In genomic region chr12:118082161-118082560, GRCh38 we compare ENCODE assay signal across 25 cellular contexts. TPM values are rescaled to one million over a fixed set of nuclear protein-coding genes. Genes with fewer than 3 reads are reported as not detected.
DNase-seq lines count a peak whose midpoint lies in the region; ATAC-seq, FAIRE-seq and TF ChIP-seq lines count a peak whose summit lies in the region.
"Had no signal": no experiment of that assay in that cellular context is flagged by ENCODE, and none has a peak within 500 bp of the region (broad histone marks: within the 10 kb centered on the region; RNA-seq: fewer than 3 reads in every experiment).

No MANE protein-coding gene starts in this region.

- no peak overlapping the region for H4K8ac ChIP-seq in neuronal stem cell (ENCODE audit: low read depth, low read length)

- H3K23ac ChIP-seq in neuronal stem cell (ENCODE audit: low read depth, low read length, poor library complexity), result peak overlapping the region; percentile 31

- POLR2A ChIA-PET in K562 (lab: Yijun Ruan, JAX), result interaction anchor here (1.3 to 1.4 kb wide), 2 partner anchors 8 to 12 kb away, joined by 4 to 5 read pairs; no protein-coding TSS in a partner anchor

- H2BK5ac ChIP-seq in neuronal stem cell (ENCODE audit: low read length), result no peak overlapping the region

- H3K9me1 ChIP-seq in K562 (ENCODE audit: control insufficient read depth, insufficient read depth, low read length), result no peaks in the 10 kb centered on the region

- CTCF ChIA-PET in K562 (lab: Yijun Ruan, JAX; ENCODE audit: low intra/inter-chr PET ratio), result no interaction called here

- H3K27ac ChIP-seq in K562 (ENCODE audit: extremely low read depth, low read depth, low read length) (no peak overlapping the region), neuronal stem cell (replicated peaks; ENCODE audit: low read length) (no peak overlapping the region), lower lobe of right lung (no peak overlapping the region)
- H3K27ac ChIP-seq: BLaER1 had no signal

- DNase-seq in K562 (ENCODE audit: extremely low read depth in 1 of 4, low spot score in 3 of 4) (no peak), neuronal stem cell (ENCODE audit: low spot score) (no peak), NCI-H2227 treated with DMSO at 0.1 percent for 48 hours (lab: John Stamatoyannopoulos, UW) (no peak), lower lobe of right lung (no peak)
- DNase-seq: 8988T; ACHN; BE2C; C1 segment of cervical spinal cord; CD4-positive, alpha-beta memory T cell; CD4-positive, CD25-positive, alpha-beta regulatory T cell; CD8-positive, alpha-beta memory T cell; COR-L47; DMS 273 treated with DMSO at 0.1 percent for 48 hours; DMS153; DMS53; DMS79; DND-41; EL; GDM1 had no signal

- no peaks in the 10 kb centered on the region for H4K20me1 ChIP-seq in K562 (replicated peaks; ENCODE audit: control insufficient read depth, insufficient read depth, low read length)
- H4K20me1 ChIP-seq: BLaER1 had no signal

- H3K18ac ChIP-seq in neuronal stem cell (ENCODE audit: low read length), result no peak overlapping the region

- H3K9me3 ChIP-seq in K562 (replicated peaks; ENCODE audit: control insufficient read depth, insufficient read depth, low read depth, low read length) (no peaks in the 10 kb centered on the region), neuronal stem cell (replicated peaks in 1 of 2; ENCODE audit: control insufficient read depth in 2 of 2, insufficient read depth in 1 of 2, low read depth in 1 of 2, low read length in 2 of 2) (no peaks in the 10 kb centered on the region), lower lobe of right lung (no peaks in the 10 kb centered on the region)
- H3K9me3 ChIP-seq: BE2C, BLaER1 had no signal

- no peak overlapping the region for H2BK120ac ChIP-seq in neuronal stem cell (ENCODE audit: low read depth, low read length)

- in situ Hi-C loops in K562 (cut with MboI), result no loop called here

- H3K27me3 ChIP-seq in K562 (ENCODE audit: control insufficient read depth in 2 of 2, insufficient read depth in 2 of 2, low read length in 2 of 2) (peaks cover 32 to 50% of the 10 kb centered on the region in 2 experiments), neuronal stem cell (ENCODE audit: control insufficient read depth in 3 of 3, insufficient read depth in 3 of 3, low read depth in 1 of 3, low read length in 3 of 3) (no peaks in the 10 kb centered on the region), lower lobe of right lung (ENCODE audit: low read depth) (no peaks in the 10 kb centered on the region)
- H3K27me3 ChIP-seq: BE2C, BLaER1 had no signal

- H3K4me3 ChIP-seq in K562, result no peak overlapping the region
- no peak overlapping the region for H3K4me3 ChIP-seq in neuronal stem cell (ENCODE audit: low read length in 2 of 2)
- no peak overlapping the region for H3K4me3 ChIP-seq in lower lobe of right lung
- H3K4me3 ChIP-seq: BLaER1, GM12878 had no signal

- intact Hi-C loops in K562 (cut with micrococcal nuclease), result no loop called here
- intact Hi-C loops in lower lobe of right lung (cut with DNase I), result no loop called here

- H3K4me1 ChIP-seq in K562 (replicated peaks in 1 of 2; ENCODE audit: control insufficient read depth in 2 of 2, insufficient read depth in 2 of 2, low read length in 2 of 2) (no peaks in the 10 kb centered on the region; a peak in 1 of 5 replicates), neuronal stem cell (ENCODE audit: control insufficient read depth in 2 of 2, insufficient read depth in 1 of 2, low read depth in 1 of 2, low read length in 2 of 2) (no peaks in the 10 kb centered on the region), lower lobe of right lung (no peaks in the 10 kb centered on the region)
- H3K4me1 ChIP-seq: BE2C, BLaER1 had no signal

- H3K4ac ChIP-seq in neuronal stem cell (ENCODE audit: low read length), result no peak overlapping the region

- WGBS in K562 (ENCODE audit: insufficient coverage, low coverage, missing lambda C conversion rate), result under 1% methylated on average over 9 of the region's 9 CpGs
- no CpG with 5 or more reads among the region's 9 CpGs for WGBS in neuronal stem cell (ENCODE audit: extremely low coverage in 2 of 2, insufficient read length in 2 of 2, insufficient replicate concordance in 1 of 2), 2 donors

- TF ChIP-seq EP300 in K562 (IDR thresholded peaks at IDR 0.05; ENCODE audit: low read length), result no peak

- BruUV-seq in K562 (replicated peaks; lab: Mats Ljungman, UMichigan), result no TSS peak

- no peak for TF ChIP-seq RAD21 in K562 (CRISPR knock-in tag; conservative IDR thresholded peaks at IDR 0.05 in 1 of 2, IDR thresholded peaks at IDR 0.05 in 1 of 2)

- FAIRE-seq in K562 (lab: Jason Lieb, UNC), result no peak
- FAIRE-seq: A204.1, GM12878, GM12892, GM18507 had no signal

- no peak overlapping the region for H4K91ac ChIP-seq in neuronal stem cell (ENCODE audit: low read depth, low read length, poor library complexity)

- no peak overlapping the region for H2BK15ac ChIP-seq in neuronal stem cell (ENCODE audit: low read length)

- no peak overlapping the region for H2AFZ ChIP-seq in K562 (ENCODE audit: low read depth, low read length)
- no peak overlapping the region for H2AFZ ChIP-seq in neuronal stem cell (ENCODE audit: low read length)

- H3K4me2 ChIP-seq in K562 (ENCODE audit: insufficient read depth, low read length) (no peak overlapping the region), neuronal stem cell (ENCODE audit: insufficient read depth, low read length, poor library complexity, severe bottlenecking) (no peak overlapping the region)
- H3K4me2 ChIP-seq: BLaER1 had no signal

- H3K79me1 ChIP-seq in neuronal stem cell (ENCODE audit: low read depth, low read length), result no peaks in the 10 kb centered on the region

- no peak overlapping the region for H3K9ac ChIP-seq in K562 (ENCODE audit: insufficient read depth in 1 of 2, low read depth in 2 of 2, low read length in 2 of 2)
- H3K9ac ChIP-seq in neuronal stem cell (ENCODE audit: low read depth, low read length, poor library complexity), result no peak overlapping the region
- H3K9ac ChIP-seq: BLaER1 had no signal

- no peak for TF ChIP-seq POLR2A in K562 (conservative IDR thresholded peaks at IDR 0.05)

- TF ChIP-seq CTCF in K562 (IDR thresholded peaks at IDR 0.05 in 2 of 3, conservative IDR thresholded peaks at IDR 0.05 in 1 of 3; ENCODE audit: insufficient read depth in 2 of 3, low read depth in 1 of 3, low read length in 3 of 3), result no peak
- TF ChIP-seq CTCF in lower lobe of right lung (IDR thresholded peaks at IDR 0.05), result no peak

- ATAC-seq in K562, result peak; percentile 32; the same call in 1 of the 3 replicates
- ATAC-seq in lower lobe of right lung, result no peak
- no peak for ATAC-seq in GM19452 (IDR thresholded peaks at IDR 0.05; ENCODE audit: unreplicated experiment)
- ATAC-seq: GM12878 had no signal

- no peaks in the 10 kb centered on the region for H3K79me2 ChIP-seq in K562 (ENCODE audit: control insufficient read depth, insufficient read depth, low read length)

- no peak overlapping the region for H2AK5ac ChIP-seq in neuronal stem cell (ENCODE audit: low read depth, low read length)

- H2BK12ac ChIP-seq in neuronal stem cell (ENCODE audit: low read length), result no peak overlapping the region

- peak overlapping the region; percentile 21 for H3K14ac ChIP-seq in neuronal stem cell (ENCODE audit: low read length)

- H3K36me3 ChIP-seq in K562 (ENCODE audit: control insufficient read depth, insufficient read depth, low read length), result no peaks in the 10 kb centered on the region
- H3K36me3 ChIP-seq in neuronal stem cell (replicated peaks in 1 of 2; ENCODE audit: control insufficient read depth in 2 of 2, insufficient read depth in 2 of 2, low read length in 2 of 2), result peaks cover 2 to 43% of the 10 kb centered on the region in 2 donors
- H3K36me3 ChIP-seq in lower lobe of right lung, result peaks cover 49% of the 10 kb centered on the region
- H3K36me3 ChIP-seq: BE2C had no signal

RNA-seq across cellular contexts. Expression of gene WSB2, which starts 21.2 kb away (rescaled TPM):
- 33.8 and 42.8 TPM in 2 replicates for total RNA-seq in K562 (2011; cell fraction: chromatin; rRNA removed; ENCODE audit: low replicate concordance)
- 35.4 and 37.2 TPM in 2 replicates for total RNA-seq in K562 (2011; cell fraction: nucleolus; rRNA removed)
- total RNA-seq in K562 (2011; cell fraction: nucleoplasm; rRNA removed), result 39.2 and 65.9 TPM in 2 replicates
- total RNA-seq in K562 (2014; rRNA removed) (59.8 and 98.7 TPM in 2 replicates), K562 (2014; rRNA removed; fragmentation: Illumina TruSeq; extraction: Trizol) (45.0 and 48.3 TPM in 2 replicates), K562 (2015; rRNA removed; fragmentation: Illumina TruSeq; extraction: Trizol) (51.8 and 52.8 TPM in 2 replicates), K562 (2021) (62.8 and 66.9 TPM in 2 replicates), lower lobe of right lung (75.1 TPM)
- polyA plus RNA-seq in K562 (2011; rRNA removed) (52.6 and 72.3 TPM in 2 replicates), K562 (2014; fragmentation: Illumina TruSeq; extraction: Trizol) (74.5 and 77.6 TPM in 2 replicates), K562 (2014; fragmentation: Nextera tagmentation; extraction: Ambion mirVana) (10 to 100 TPM; 31.4 to 32.4 TPM), K562 (2014; rRNA removed) (36.3 and 37.7 TPM in 2 replicates)
- polyA plus RNA-seq in K562 (2011; cell fraction: cytosol; rRNA removed), result 82.4 and 93.3 TPM in 2 replicates
- polyA plus RNA-seq in K562 (2011; cell fraction: nucleus; rRNA removed), result 35.6 and 37.5 TPM in 2 replicates
- 46.9 and 92.1 TPM in 2 replicates for polyA plus RNA-seq in K562 (2012)
- 156 and 175 TPM in 2 replicates for polyA minus RNA-seq in K562 (2011; rRNA and poly(A)+ RNA removed)
- polyA minus RNA-seq in K562 (2011; cell fraction: cytosol; rRNA and poly(A)+ RNA removed), result 87.4 and 95.6 TPM in 2 replicates
- 18.2 and 32.1 TPM in 2 replicates for polyA minus RNA-seq in K562 (2011; cell fraction: nucleus; rRNA and poly(A)+ RNA removed)
- 33.1 TPM for polyA plus RNA-seq in neuronal stem cell (2013, experiment 1 of 2)
- 32.2 TPM for polyA plus RNA-seq in neuronal stem cell (2013, experiment 2 of 2)

RNA-seq across cellular contexts. Expression of gene VSIG10, which starts 21.6 kb away (rescaled TPM):
- total RNA-seq in K562 (2011; cell fraction: chromatin; rRNA removed; ENCODE audit: low replicate concordance), result 2.7 and 12.4 TPM in 2 replicates
- 4.5 and 5.4 TPM in 2 replicates for total RNA-seq in K562 (2011; cell fraction: nucleolus; rRNA removed)
- total RNA-seq in K562 (2011; cell fraction: nucleoplasm; rRNA removed), result 7.1 and 9.4 TPM in 2 replicates
- total RNA-seq in K562 (2014; rRNA removed), result 7.1 and 8.8 TPM in 2 replicates
- total RNA-seq in K562 (2014; rRNA removed; fragmentation: Illumina TruSeq; extraction: Trizol), result 4.1 and 5.4 TPM in 2 replicates
- total RNA-seq in K562 (2015; rRNA removed; fragmentation: Illumina TruSeq; extraction: Trizol), result 6.0 TPM in 2 replicates
- total RNA-seq in K562 (2021), result 3.8 and 4.7 TPM in 2 replicates
- 4.3 and 10.8 TPM in 2 replicates for polyA plus RNA-seq in K562 (2011; rRNA removed)
- 4.2 and 10.0 TPM in 2 replicates for polyA plus RNA-seq in K562 (2011; cell fraction: cytosol; rRNA removed)
- polyA plus RNA-seq in K562 (2011; cell fraction: nucleus; rRNA removed), result 8.3 and 15.8 TPM in 2 replicates
- 3.0 and 3.9 TPM in 2 replicates for polyA plus RNA-seq in K562 (2012)
- 3.7 and 4.2 TPM in 2 replicates for polyA plus RNA-seq in K562 (2014; fragmentation: Illumina TruSeq; extraction: Trizol)
- polyA plus RNA-seq in K562 (2014; fragmentation: Nextera tagmentation; extraction: Ambion mirVana), result 1 to 10 TPM; 4.7 to 5.3 TPM
- 4.0 and 6.5 TPM in 2 replicates for polyA plus RNA-seq in K562 (2014; rRNA removed)
- polyA minus RNA-seq in K562 (2011; rRNA and poly(A)+ RNA removed), result 3.0 and 7.6 TPM in 2 replicates
- polyA minus RNA-seq in K562 (2011; cell fraction: cytosol; rRNA and poly(A)+ RNA removed), result 3.7 and 8.2 TPM in 2 replicates
- polyA minus RNA-seq in K562 (2011; cell fraction: nucleus; rRNA and poly(A)+ RNA removed), result 2.7 and 12.0 TPM in 2 replicates
- 11.4 TPM for polyA plus RNA-seq in neuronal stem cell (2013, experiment 1 of 2)
- polyA plus RNA-seq in neuronal stem cell (2013, experiment 2 of 2), result 14.1 TPM
- 51.7 TPM for total RNA-seq in lower lobe of right lung

RNA-seq across cellular contexts. Expression of gene PEBP1, which starts 53.8 kb away (rescaled TPM):
- total RNA-seq in K562 (2011; cell fraction: chromatin; rRNA removed; ENCODE audit: low replicate concordance), result 8.8 and 16.1 TPM in 2 replicates
- 20.7 and 23.2 TPM in 2 replicates for total RNA-seq in K562 (2011; cell fraction: nucleolus; rRNA removed)
- 17.1 and 23.0 TPM in 2 replicates for total RNA-seq in K562 (2011; cell fraction: nucleoplasm; rRNA removed)
- total RNA-seq in K562 (2014; rRNA removed) (203 and 259 TPM in 2 replicates), K562 (2014; rRNA removed; fragmentation: Illumina TruSeq; extraction: Trizol) (141 and 146 TPM in 2 replicates), K562 (2015; rRNA removed; fragmentation: Illumina TruSeq; extraction: Trizol) (194 and 202 TPM in 2 replicates), K562 (2021) (183 and 186 TPM in 2 replicates), lower lobe of right lung (194 TPM)
- polyA plus RNA-seq in K562 (2011; rRNA removed) (112 and 145 TPM in 2 replicates), K562 (2014; fragmentation: Illumina TruSeq; extraction: Trizol) (206 and 207 TPM in 2 replicates), K562 (2014; fragmentation: Nextera tagmentation; extraction: Ambion mirVana) (100 to 1,000 TPM in 1 of 2 experiments, 10 to 100 TPM in 1; 77.3 to 113 TPM), K562 (2014; rRNA removed) (153 and 160 TPM in 2 replicates)
- polyA plus RNA-seq in K562 (2011; cell fraction: cytosol; rRNA removed), result 179 and 230 TPM in 2 replicates
- 62.5 and 85.5 TPM in 2 replicates for polyA plus RNA-seq in K562 (2011; cell fraction: nucleus; rRNA removed)
- 95.4 and 146 TPM in 2 replicates for polyA plus RNA-seq in K562 (2012)
- 67.6 and 77.2 TPM in 2 replicates for polyA minus RNA-seq in K562 (2011; rRNA and poly(A)+ RNA removed)
- polyA minus RNA-seq in K562 (2011; cell fraction: cytosol; rRNA and poly(A)+ RNA removed), result 65.7 and 86.5 TPM in 2 replicates
- polyA minus RNA-seq in K562 (2011; cell fraction: nucleus; rRNA and poly(A)+ RNA removed), result 8.2 and 15.0 TPM in 2 replicates
- 382 TPM for polyA plus RNA-seq in neuronal stem cell (2013, experiment 1 of 2)
- polyA plus RNA-seq in neuronal stem cell (2013, experiment 2 of 2), result 379 TPM
